9 cellular contexts compared by ENCODE assay signal in genomic region chr4:73653695-73654106, GRCh38. TPM values are rescaled to one million over a fixed set of nuclear protein-coding genes. Genes with fewer than 3 reads are reported as not detected.
DNase-seq lines count a peak whose midpoint lies in the region; ATAC-seq and TF ChIP-seq lines count a peak whose summit lies in the region.
"Had no signal": no experiment of that assay in that cellular context is flagged by ENCODE, and none has a peak within 500 bp of the region (broad histone marks: within the 10 kb centered on the region; RNA-seq: fewer than 3 reads in every experiment).

No MANE protein-coding gene starts in this region.

- DNase-seq in NCI-H1417 treated with DMSO at 0.1 percent for 48 hours (lab: John Stamatoyannopoulos, UW), result peak; percentile 75
- DNase-seq in fibroblast of villous mesenchyme (ENCODE audit: low read depth), result peak; percentile 62
- no peak for DNase-seq in psoas muscle
- no peak for DNase-seq in stimulated activated CD4-positive, alpha-beta T cell treated with anti-CD3 and anti-CD28 coated beads, Interleukin-4, amount 100 ng/mL, for 1 hour

- H3K4me3 ChIP-seq in SU-DHL-6 (ENCODE audit: insufficient read depth, low read length, poor library complexity, severe bottlenecking), result no peak overlapping the region
- no peak overlapping the region for H3K4me3 ChIP-seq in fibroblast of villous mesenchyme (ENCODE audit: low read depth, low read length)
- H3K4me3 ChIP-seq in psoas muscle, result no peak overlapping the region
- H3K4me3 ChIP-seq: skin epidermis had no signal

- H3K27ac ChIP-seq in C4-2B (no peak overlapping the region), SU-DHL-6 (ENCODE audit: low read depth, low read length) (peak overlapping the region; percentile 90), psoas muscle (no peak overlapping the region)
- H3K27ac ChIP-seq: skin epidermis had no signal

- intact Hi-C loops in psoas muscle (cut with DNase I), result loop anchor here (5.0 to 10.0 kb wide), 4 partner anchors 81 to 341 kb away; no protein-coding TSS in a partner anchor

- no peaks in the 10 kb centered on the region for H3K79me2 ChIP-seq in SU-DHL-6 (ENCODE audit: insufficient read depth, low read length)

- H3F3A ChIP-seq in SU-DHL-6 (ENCODE audit: insufficient read depth), result no peaks in the 10 kb centered on the region; the same call in 1 of the 2 replicates

- peak; percentile 81 for TF ChIP-seq CTCF in C4-2B (conservative IDR thresholded peaks at IDR 0.05)
- TF ChIP-seq CTCF in SU-DHL-6 (IDR thresholded peaks at IDR 0.05; ENCODE audit: insufficient read depth, low read length, poor library complexity, severe bottlenecking), result no peak
- peak; percentile 66 for TF ChIP-seq CTCF in fibroblast of villous mesenchyme (IDR thresholded peaks at IDR 0.05; ENCODE audit: insufficient read depth, low read depth, low read length)
- peak; percentile 58 for TF ChIP-seq CTCF in psoas muscle (IDR thresholded peaks at IDR 0.05)

- no peaks in the 10 kb centered on the region for H3K4me1 ChIP-seq in psoas muscle

- H3K27me3 ChIP-seq in SU-DHL-6 (ENCODE audit: low read length), result no peaks in the 10 kb centered on the region
- H3K27me3 ChIP-seq in psoas muscle (ENCODE audit: insufficient read depth in 3 of 3, low read length in 2 of 3), result no peaks in the 10 kb centered on the region

- no peak overlapping the region for H2AFZ ChIP-seq in SU-DHL-6 (ENCODE audit: low read depth, low read length, severe bottlenecking)

- H3K9ac ChIP-seq in SU-DHL-6 (ENCODE audit: low read length), result peak overlapping the region; percentile 25; the same call in 1 of the 2 replicates

- WGBS in psoas muscle, 3 donors, result 2 to 4% (median 3%) methylated on average over 6 to 7 of the region's 7 CpGs

- ATAC-seq in GM18505 (IDR thresholded peaks at IDR 0.05; ENCODE audit: unreplicated experiment) (peak; percentile 51), HG02798 (IDR thresholded peaks at IDR 0.05; ENCODE audit: poor library complexity, unreplicated experiment) (peak; percentile 89), psoas muscle (peak in 2 of 4 donors; percentile 21 to 67)

- peak overlapping the region; percentile 66 for H3K4me2 ChIP-seq in SU-DHL-6 (ENCODE audit: low read depth, low read length, poor library complexity, severe bottlenecking)

- H3K9me3 ChIP-seq in SU-DHL-6 (ENCODE audit: insufficient read depth, low read length), result no peaks in the 10 kb centered on the region
- no peaks in the 10 kb centered on the region for H3K9me3 ChIP-seq in psoas muscle

- H3K36me3 ChIP-seq in SU-DHL-6 (ENCODE audit: low read length), result no peaks in the 10 kb centered on the region
- H3K36me3 ChIP-seq in psoas muscle (ENCODE audit: insufficient read depth in 1 of 2, low read depth in 1 of 2), result no peaks in the 10 kb centered on the region

- no peaks in the 10 kb centered on the region for H3K9me2 ChIP-seq in SU-DHL-6 (replicated peaks; ENCODE audit: insufficient read depth, low read length)

- H4K20me1 ChIP-seq in SU-DHL-6 (ENCODE audit: low read depth, low read length), result no peaks in the 10 kb centered on the region

- no peak for TF ChIP-seq POLR2A in GM18505 (IDR thresholded peaks at IDR 0.05; ENCODE audit: borderline replicate concordance, extremely low read depth, insufficient read depth, insufficient read length)

RNA-seq across cellular contexts. Expression of gene RASSF6, which starts 33.5 kb away (rescaled TPM):
- not detected in 2 replicates for total RNA-seq in fibroblast of villous mesenchyme
- not detected for total RNA-seq in psoas muscle
- under 1 TPM in 1 of 3 donors, not detected in 2; 0.01 TPM for polyA plus RNA-seq in psoas muscle

Comparison
In these comparisons a context has a peak if more than half of its experiments do, and no peak if none do; other contexts are left out.
1. DNase-seq: peak in NCI-H1417 treated with DMSO at 0.1 percent for 48 hours (single experiment) and fibroblast of villous mesenchyme (single experiment); none in psoas muscle (0 of 2) and stimulated activated CD4-positive, alpha-beta T cell treated with anti-CD3 and anti-CD28 coated beads, Interleukin-4, amount 100 ng/mL, for 1 hour (single experiment).